In the genomic region with DNA sequence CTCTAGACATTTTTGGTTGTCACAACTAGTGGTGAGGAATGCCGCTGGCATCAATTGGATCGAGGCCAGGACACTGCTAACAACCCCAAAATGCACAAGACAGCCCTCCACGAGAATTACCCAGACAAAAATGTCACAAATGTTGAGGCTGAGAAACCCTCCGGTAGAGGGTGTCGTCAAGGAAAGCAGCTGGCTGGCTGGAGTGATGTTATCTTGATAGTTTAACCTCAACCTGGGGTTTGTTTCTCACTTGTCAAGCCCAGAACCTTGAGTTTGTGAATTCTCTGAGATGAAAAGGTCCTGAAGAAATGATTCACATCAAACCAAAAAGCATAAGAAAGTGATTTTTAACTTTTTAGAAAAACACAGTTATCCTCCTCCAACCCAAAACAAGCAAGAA, we compare ENCODE assay signal across 1 cellular context.
A peak's percentile ranks its signal among the peaks of the same experiment; 100 is the strongest.
TF ChIP-seq lines count a peak whose summit lies in the region.

No MANE protein-coding gene starts in this region.

TF ChIP-seq in K562, 482 proteins besides CTCF, POLR2A, EP300 and RAD21 (continued from another document):
- 0 out of 2 replicates have a peak, but pooled peaks have one; percentile 16 for TF ChIP-seq GATAD2A (IDR thresholded peaks at IDR 0.05)
- no peak for TF ChIP-seq BMI1 (IDR thresholded peaks at IDR 0.05; ENCODE audit: low read length)
- no peak for TF ChIP-seq SP1 (CRISPR knock-in tag; IDR thresholded peaks at IDR 0.05)
- 0 out of 2 replicates have a peak, but pooled peaks have one; percentile 38 for TF ChIP-seq BACH1 (tag; IDR thresholded peaks at IDR 0.05)
- TF ChIP-seq ATF1 (CRISPR knock-in tag; IDR thresholded peaks at IDR 0.05): no peak
- 0 out of 2 replicates have a peak, but pooled peaks have one; percentile 16 for TF ChIP-seq ATF1 (tag; IDR thresholded peaks at IDR 0.05)
- TF ChIP-seq ESRRA (IDR thresholded peaks at IDR 0.05; ENCODE audit: borderline replicate concordance, low read depth): peak; percentile 46; the same call in 1 of the 2 replicates
- peak; percentile 24; the same call in 1 of the 2 replicates for TF ChIP-seq TEAD4 (IDR thresholded peaks at IDR 0.05; ENCODE audit: low read length)
- no peak for TF ChIP-seq TEAD4 (CRISPR knock-in tag; IDR thresholded peaks at IDR 0.05; ENCODE audit: borderline replicate concordance)
- TF ChIP-seq FOXP1 (CRISPR knock-in tag; IDR thresholded peaks at IDR 0.05): no peak
- peak; percentile 48 for TF ChIP-seq L3MBTL2 (IDR thresholded peaks at IDR 0.05)
- TF ChIP-seq, protein P1, sequence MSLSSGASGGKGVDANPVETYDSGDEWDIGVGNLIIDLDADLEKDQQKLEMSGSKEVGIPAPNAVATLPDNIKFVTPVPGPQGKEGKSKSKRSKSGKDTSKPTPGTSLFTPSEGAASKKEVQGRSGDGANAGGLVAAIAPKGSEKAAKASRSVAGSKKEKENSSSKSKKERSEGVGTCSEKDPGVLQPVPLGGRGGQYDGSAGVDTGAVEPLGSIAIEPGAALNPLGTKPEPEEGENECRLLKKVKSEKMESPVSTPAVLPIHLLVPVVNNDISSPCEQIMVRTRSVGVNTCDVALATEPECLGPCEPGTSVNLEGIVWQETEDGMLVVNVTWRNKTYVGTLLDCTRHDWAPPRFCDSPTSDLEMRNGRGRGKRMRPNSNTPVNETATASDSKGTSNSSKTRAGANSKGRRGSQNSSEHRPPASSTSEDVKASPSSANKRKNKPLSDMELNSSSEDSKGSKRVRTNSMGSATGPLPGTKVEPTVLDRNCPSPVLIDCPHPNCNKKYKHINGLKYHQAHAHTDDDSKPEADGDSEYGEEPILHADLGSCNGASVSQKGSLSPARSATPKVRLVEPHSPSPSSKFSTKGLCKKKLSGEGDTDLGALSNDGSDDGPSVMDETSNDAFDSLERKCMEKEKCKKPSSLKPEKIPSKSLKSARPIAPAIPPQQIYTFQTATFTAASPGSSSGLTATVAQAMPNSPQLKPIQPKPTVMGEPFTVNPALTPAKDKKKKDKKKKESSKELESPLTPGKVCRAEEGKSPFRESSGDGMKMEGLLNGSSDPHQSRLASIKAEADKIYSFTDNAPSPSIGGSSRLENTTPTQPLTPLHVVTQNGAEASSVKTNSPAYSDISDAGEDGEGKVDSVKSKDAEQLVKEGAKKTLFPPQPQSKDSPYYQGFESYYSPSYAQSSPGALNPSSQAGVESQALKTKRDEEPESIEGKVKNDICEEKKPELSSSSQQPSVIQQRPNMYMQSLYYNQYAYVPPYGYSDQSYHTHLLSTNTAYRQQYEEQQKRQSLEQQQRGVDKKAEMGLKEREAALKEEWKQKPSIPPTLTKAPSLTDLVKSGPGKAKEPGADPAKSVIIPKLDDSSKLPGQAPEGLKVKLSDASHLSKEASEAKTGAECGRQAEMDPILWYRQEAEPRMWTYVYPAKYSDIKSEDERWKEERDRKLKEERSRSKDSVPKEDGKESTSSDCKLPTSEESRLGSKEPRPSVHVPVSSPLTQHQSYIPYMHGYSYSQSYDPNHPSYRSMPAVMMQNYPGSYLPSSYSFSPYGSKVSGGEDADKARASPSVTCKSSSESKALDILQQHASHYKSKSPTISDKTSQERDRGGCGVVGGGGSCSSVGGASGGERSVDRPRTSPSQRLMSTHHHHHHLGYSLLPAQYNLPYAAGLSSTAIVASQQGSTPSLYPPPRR (CRISPR knock-in tag; IDR thresholded peaks at IDR 0.05; ENCODE audit: borderline replicate concordance): no peak
- TF ChIP-seq RCOR1 (IDR thresholded peaks at IDR 0.05; ENCODE audit: borderline replicate concordance in 1 of 2, low read depth in 2 of 2, low read length in 2 of 2): peak in 1 of 2 experiments; percentile 64; a peak in 2 of 4 replicates
- TF ChIP-seq PHF20 (IDR thresholded peaks at IDR 0.05; ENCODE audit: partially characterized antibody): no peak
- TF ChIP-seq, protein P2, sequence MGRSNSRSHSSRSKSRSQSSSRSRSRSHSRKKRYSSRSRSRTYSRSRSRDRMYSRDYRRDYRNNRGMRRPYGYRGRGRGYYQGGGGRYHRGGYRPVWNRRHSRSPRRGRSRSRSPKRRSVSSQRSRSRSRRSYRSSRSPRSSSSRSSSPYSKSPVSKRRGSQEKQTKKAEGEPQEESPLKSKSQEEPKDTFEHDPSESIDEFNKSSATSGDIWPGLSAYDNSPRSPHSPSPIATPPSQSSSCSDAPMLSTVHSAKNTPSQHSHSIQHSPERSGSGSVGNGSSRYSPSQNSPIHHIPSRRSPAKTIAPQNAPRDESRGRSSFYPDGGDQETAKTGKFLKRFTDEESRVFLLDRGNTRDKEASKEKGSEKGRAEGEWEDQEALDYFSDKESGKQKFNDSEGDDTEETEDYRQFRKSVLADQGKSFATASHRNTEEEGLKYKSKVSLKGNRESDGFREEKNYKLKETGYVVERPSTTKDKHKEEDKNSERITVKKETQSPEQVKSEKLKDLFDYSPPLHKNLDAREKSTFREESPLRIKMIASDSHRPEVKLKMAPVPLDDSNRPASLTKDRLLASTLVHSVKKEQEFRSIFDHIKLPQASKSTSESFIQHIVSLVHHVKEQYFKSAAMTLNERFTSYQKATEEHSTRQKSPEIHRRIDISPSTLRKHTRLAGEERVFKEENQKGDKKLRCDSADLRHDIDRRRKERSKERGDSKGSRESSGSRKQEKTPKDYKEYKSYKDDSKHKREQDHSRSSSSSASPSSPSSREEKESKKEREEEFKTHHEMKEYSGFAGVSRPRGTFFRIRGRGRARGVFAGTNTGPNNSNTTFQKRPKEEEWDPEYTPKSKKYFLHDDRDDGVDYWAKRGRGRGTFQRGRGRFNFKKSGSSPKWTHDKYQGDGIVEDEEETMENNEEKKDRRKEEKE (IDR thresholded peaks at IDR 0.05; ENCODE audit: borderline replicate concordance in 1 of 2, control insufficient read depth in 1 of 2, low read depth in 2 of 2, low read length in 1 of 2): no peak
- TF ChIP-seq JUND (IDR thresholded peaks at IDR 0.05; ENCODE audit: borderline replicate concordance, low read depth, low read length): peak; percentile 33; the same call in 1 of the 2 replicates
- no peak; the same call in 2 of the 3 replicates for TF ChIP-seq JUND (tag; IDR thresholded peaks at IDR 0.05; ENCODE audit: borderline replicate concordance, low read depth, low read length)
